Comparison of ENCODE assay signal across 8 cellular contexts in the genomic region with DNA sequence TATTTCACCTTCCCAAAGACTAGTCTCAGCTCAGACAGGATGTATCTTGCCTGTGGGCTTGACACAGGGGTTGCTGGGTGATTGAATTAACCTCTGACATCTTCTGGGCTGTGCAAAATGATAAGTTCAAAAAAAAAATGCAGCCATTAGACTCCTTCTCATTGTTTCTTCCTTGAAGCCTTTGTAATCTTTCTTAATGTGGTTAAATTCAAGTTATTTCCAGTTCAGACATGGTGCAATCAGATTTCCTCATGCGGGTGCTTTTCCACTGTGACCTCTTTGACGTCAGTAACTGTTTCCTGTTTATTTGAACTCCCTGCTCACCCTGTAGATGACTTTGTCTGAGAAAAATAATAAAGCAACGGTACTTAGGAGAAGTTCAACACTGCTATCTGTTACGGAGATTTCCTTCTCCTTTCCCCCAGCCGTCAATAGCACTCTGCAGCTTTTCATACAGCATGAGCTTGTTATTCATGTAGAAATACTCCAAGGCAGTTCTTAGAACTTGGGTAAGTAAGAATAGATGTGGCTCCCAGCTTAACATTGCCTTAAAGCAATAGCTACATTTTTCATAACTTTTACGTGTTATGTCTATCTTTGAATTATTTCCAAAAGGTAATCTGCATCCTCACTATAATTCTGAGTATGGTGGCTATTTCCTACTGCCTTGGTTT.
DNase-seq lines count a peak whose midpoint lies in the region; TF ChIP-seq lines count a peak whose summit lies in the region.

No MANE protein-coding gene starts in this region.

- DNase-seq in GM13977 (ENCODE audit: low spot score) (peak; percentile 40), right atrium auricular region (ENCODE audit: low spot score) (peak; percentile 90), NCI-H187 treated with DMSO at 0.1 percent for 48 hours (lab: John Stamatoyannopoulos, UW) (no peak), NCI-H187 (lab: John Stamatoyannopoulos, UW) (no peak), NCI-H2227 (lab: John Stamatoyannopoulos, UW; ENCODE audit: unreplicated experiment) (no peak)
- peak; percentile 59 for DNase-seq in activated naive CD8-positive, alpha-beta T cell treated with anti-CD3 and anti-CD28 coated beads for 36 hours

- H3K36me3 Mint-ChIP-seq in activated naive CD8-positive, alpha-beta T cell treated with anti-CD3 and anti-CD28 coated beads for 36 hours: peaks cover 56% of the 10 kb centered on the region

- H3K27me3 Mint-ChIP-seq in activated naive CD8-positive, alpha-beta T cell treated with anti-CD3 and anti-CD28 coated beads for 36 hours: no peaks in the 10 kb centered on the region

- H3K4me1 ChIP-seq in right atrium auricular region: peaks cover 0 to 84% of the 10 kb centered on the region in 2 donors

- H3K9me3 ChIP-seq in right atrium auricular region: no peaks in the 10 kb centered on the region

- peak overlapping the region; percentile 93 for H3K27ac Mint-ChIP-seq in activated naive CD8-positive, alpha-beta T cell treated with anti-CD3 and anti-CD28 coated beads for 36 hours

- H3K4me3 ChIP-seq in right atrium auricular region (no peak overlapping the region), skin epidermis (no peak overlapping the region)

- no peaks in the 10 kb centered on the region for H3K27me3 ChIP-seq in right atrium auricular region

- peak overlapping the region; percentile 76 for H3K4me3 Mint-ChIP-seq in activated naive CD8-positive, alpha-beta T cell treated with anti-CD3 and anti-CD28 coated beads for 36 hours

- TF ChIP-seq CTCF in GM13977 (IDR thresholded peaks at IDR 0.05; ENCODE audit: extremely low read depth, insufficient read depth, missing control alignments) (no peak), right atrium auricular region (IDR thresholded peaks at IDR 0.05) (no peak)

- in situ Hi-C loops in GM13977 (cut with MboI; ENCODE audit: low pct_unique_long_range_greater_than_20kb, low sequenced_read_pairs, unreplicated experiment): no loop called here

- peak overlapping the region; percentile 82 to 83 for H3K27ac ChIP-seq in right atrium auricular region
- H3K27ac ChIP-seq in skin epidermis: peak overlapping the region in 20 of 21 experiments; percentile 68 to 94 (median 80)

- peaks cover 90% of the 10 kb centered on the region for H3K4me1 Mint-ChIP-seq in activated naive CD8-positive, alpha-beta T cell treated with anti-CD3 and anti-CD28 coated beads for 36 hours

- peaks cover 5% of the 10 kb centered on the region for H3K9me3 Mint-ChIP-seq in activated naive CD8-positive, alpha-beta T cell treated with anti-CD3 and anti-CD28 coated beads for 36 hours

- no peaks in the 10 kb centered on the region for H3K36me3 ChIP-seq in right atrium auricular region

TF ChIP-seq in PFSK-1, 5 proteins besides CTCF, POLR2A, EP300 and RAD21:
- TF ChIP-seq, protein P1, sequence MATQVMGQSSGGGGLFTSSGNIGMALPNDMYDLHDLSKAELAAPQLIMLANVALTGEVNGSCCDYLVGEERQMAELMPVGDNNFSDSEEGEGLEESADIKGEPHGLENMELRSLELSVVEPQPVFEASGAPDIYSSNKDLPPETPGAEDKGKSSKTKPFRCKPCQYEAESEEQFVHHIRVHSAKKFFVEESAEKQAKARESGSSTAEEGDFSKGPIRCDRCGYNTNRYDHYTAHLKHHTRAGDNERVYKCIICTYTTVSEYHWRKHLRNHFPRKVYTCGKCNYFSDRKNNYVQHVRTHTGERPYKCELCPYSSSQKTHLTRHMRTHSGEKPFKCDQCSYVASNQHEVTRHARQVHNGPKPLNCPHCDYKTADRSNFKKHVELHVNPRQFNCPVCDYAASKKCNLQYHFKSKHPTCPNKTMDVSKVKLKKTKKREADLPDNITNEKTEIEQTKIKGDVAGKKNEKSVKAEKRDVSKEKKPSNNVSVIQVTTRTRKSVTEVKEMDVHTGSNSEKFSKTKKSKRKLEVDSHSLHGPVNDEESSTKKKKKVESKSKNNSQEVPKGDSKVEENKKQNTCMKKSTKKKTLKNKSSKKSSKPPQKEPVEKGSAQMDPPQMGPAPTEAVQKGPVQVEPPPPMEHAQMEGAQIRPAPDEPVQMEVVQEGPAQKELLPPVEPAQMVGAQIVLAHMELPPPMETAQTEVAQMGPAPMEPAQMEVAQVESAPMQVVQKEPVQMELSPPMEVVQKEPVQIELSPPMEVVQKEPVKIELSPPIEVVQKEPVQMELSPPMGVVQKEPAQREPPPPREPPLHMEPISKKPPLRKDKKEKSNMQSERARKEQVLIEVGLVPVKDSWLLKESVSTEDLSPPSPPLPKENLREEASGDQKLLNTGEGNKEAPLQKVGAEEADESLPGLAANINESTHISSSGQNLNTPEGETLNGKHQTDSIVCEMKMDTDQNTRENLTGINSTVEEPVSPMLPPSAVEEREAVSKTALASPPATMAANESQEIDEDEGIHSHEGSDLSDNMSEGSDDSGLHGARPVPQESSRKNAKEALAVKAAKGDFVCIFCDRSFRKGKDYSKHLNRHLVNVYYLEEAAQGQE (IDR thresholded peaks at IDR 0.05; ENCODE audit: insufficient read depth in 1 of 2, low read depth in 2 of 2, low read length in 2 of 2): peak in 1 of 2 experiments; percentile 43; a peak in 1 of 4 replicates
- 0 out of 2 replicates have a peak, but pooled peaks have one; percentile 57 for TF ChIP-seq SIN3A (IDR thresholded peaks at IDR 0.05; ENCODE audit: borderline replicate concordance, insufficient read depth, low read length)
- no peak for TF ChIP-seq POLR2AphosphoS5 (IDR thresholded peaks at IDR 0.05; ENCODE audit: low read depth, low read length)
- TF ChIP-seq TAF1 (IDR thresholded peaks at IDR 0.05; ENCODE audit: borderline replicate concordance, insufficient read depth, low read length): 0 out of 2 replicates have a peak, but pooled peaks have one; percentile 20
- TF ChIP-seq FOXP2 (optimal IDR thresholded peaks at IDR 0.05; ENCODE audit: borderline replicate concordance, extremely low read depth, extremely low read length, insufficient read depth): peak; percentile 24

Comparison
In these comparisons a context has a peak if more than half of its experiments do, and no peak if none do; other contexts are left out.
1. DNase-seq: peak in GM13977 (single experiment), activated naive CD8-positive, alpha-beta T cell treated with anti-CD3 and anti-CD28 coated beads for 36 hours (single experiment) and right atrium auricular region (single experiment); none in NCI-H187 treated with DMSO at 0.1 percent for 48 hours (single experiment), NCI-H187 (0 of 2) and NCI-H2227 (single experiment).